In the genomic region with DNA sequence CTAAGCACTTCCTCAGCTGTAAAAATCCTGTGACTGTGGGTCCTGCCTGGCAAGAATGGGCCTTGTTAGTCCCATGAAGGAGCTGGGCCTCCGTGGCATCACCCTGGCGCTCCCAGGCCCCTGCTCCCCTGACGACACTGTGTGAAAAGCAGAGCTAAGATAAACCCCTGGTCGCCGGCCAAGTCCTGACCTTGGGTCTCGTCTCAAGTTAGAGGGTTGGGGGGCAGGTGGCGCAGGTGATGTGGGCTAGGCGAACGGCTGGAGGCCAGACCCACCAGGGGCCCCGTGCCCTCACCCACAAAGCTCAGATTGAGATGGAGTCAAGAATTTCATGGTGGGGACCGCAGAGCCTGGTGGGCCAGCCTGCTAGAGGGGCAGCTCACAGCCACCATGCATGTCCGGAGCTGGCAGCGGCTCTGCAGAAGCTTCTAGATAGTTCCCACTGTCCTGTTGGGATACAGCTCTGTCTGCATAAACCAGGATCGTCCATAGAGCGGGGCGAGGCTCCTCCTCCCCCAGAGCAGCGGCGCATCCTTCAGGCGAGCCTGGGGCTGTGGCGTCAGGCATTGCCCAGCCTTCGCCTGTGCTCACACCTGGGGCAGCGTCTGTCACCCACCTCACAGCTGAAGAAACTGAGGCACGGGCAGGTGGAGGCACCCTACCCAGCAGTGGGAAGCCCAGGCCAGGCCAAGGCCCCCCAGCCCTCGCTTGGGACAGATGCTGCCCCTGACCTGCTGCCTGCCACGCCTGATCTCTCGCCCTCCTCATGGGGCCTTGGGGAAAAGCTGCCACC, we compare ENCODE assay signal across 18 cellular contexts.
"Had no signal": no experiment of that assay in that cellular context is flagged by ENCODE, and none has a peak within 500 bp of the region (broad histone marks: within the 10 kb centered on the region; RNA-seq: fewer than 3 reads in every experiment).

No MANE protein-coding gene starts in this region.

- H3K27ac ChIP-seq: colonic mucosa, heart left ventricle, testis had no signal

- FAIRE-seq: frontal cortex, kidney had no signal

- H3K9me3 Mint-ChIP-seq: activated CD4-positive, alpha-beta T cell treated with anti-CD3 and anti-CD28 coated beads, Interleukin-2, amount 10 ng/mL, durations not matched to agents 7 days and 5 days; brain; mesothelial cell of epicardium; nephron progenitor cell; type B pancreatic cell had no signal

- H3K4me3 ChIP-seq: colonic mucosa, heart left ventricle, left lung, testis had no signal

- DNase-seq: activated CD4-positive, alpha-beta T cell treated with anti-CD3 and anti-CD28 coated beads, Interleukin-2, amount 10 ng/mL, durations not matched to agents 7 days and 5 days; activated CD8-positive, alpha-beta memory T cell treated with anti-CD3 and anti-CD28 coated beads for 24 hours; activated CD8-positive, alpha-beta memory T cell treated with anti-CD3 and anti-CD28 coated beads, Interleukin-2, amount 50 U/mL, for 48 hours; activated gamma-delta T cell; central memory CD4-positive, alpha-beta T cell; colonic mucosa; heart left ventricle; kidney; left lung; nephron progenitor cell; occipital lobe; testis had no signal

- H3K36me3 Mint-ChIP-seq: activated naive CD8-positive, alpha-beta T cell; brain; type B pancreatic cell had no signal

- H3K4me1 ChIP-seq: colonic mucosa had no signal

- H3K4me1 Mint-ChIP-seq: brain, mesothelial cell of epicardium had no signal

- H3K27me3 ChIP-seq: colonic mucosa, heart left ventricle, left lung, testis had no signal

- H3K27me3 Mint-ChIP-seq: activated CD4-positive, alpha-beta T cell treated with anti-CD3 and anti-CD28 coated beads, Interleukin-2, amount 10 ng/mL, durations not matched to agents 7 days and 5 days; activated naive CD8-positive, alpha-beta T cell; progenitor cell of endocrine pancreas; type B pancreatic cell had no signal

- H3K36me3 ChIP-seq: colonic mucosa had no signal

- H3K9me3 ChIP-seq: colonic mucosa, heart left ventricle, left lung, testis had no signal

- ATAC-seq: heart left ventricle, left lung had no signal

- H3K27ac Mint-ChIP-seq: activated naive CD8-positive, alpha-beta T cell; mesothelial cell of epicardium; progenitor cell of endocrine pancreas; type B pancreatic cell had no signal

- H3K4me3 Mint-ChIP-seq: activated CD4-positive, alpha-beta T cell treated with anti-CD3 and anti-CD28 coated beads, Interleukin-2, amount 10 ng/mL, durations not matched to agents 7 days and 5 days; activated naive CD8-positive, alpha-beta T cell; brain; mesothelial cell of epicardium; nephron progenitor cell; type B pancreatic cell had no signal
